Comparison of ENCODE assay signal across 20 cellular contexts in the genomic region with DNA sequence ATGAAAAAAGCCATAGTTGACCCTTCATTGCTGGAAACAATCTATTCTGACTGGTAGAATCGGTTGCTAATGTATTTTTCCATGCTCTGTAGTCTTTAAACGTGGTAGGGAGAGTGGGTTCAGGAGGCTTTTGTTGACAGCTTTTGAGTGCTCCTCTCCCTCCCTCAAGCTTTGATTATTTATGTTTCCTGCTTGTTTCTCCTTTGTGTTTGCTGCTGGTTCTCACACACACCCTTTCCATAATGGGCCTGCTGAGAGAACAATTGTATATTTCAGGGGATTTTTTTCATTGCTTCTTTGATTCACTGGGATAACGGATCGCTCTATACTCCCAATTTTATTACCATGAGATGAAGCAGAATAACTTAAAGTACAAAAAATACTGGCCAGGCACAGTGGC.
DNase-seq lines count a peak whose midpoint lies in the region; ATAC-seq and TF ChIP-seq lines count a peak whose summit lies in the region.
"Had no signal": no experiment of that assay in that cellular context is flagged by ENCODE, and none has a peak within 500 bp of the region (broad histone marks: within the 10 kb centered on the region; RNA-seq: fewer than 3 reads in every experiment).

No MANE protein-coding gene starts in this region.

- intact Hi-C loops in natural killer cell (cut with micrococcal nuclease): no loop called here

- no peaks in the 10 kb centered on the region for H3K9me3 Mint-ChIP-seq in natural killer cell treated with Interleukin-12 subunit alpha and Interleukin-12 subunit beta and Interleukin-15 and Interleukin-18, amount 100 ng/mL, for 72 hours
- H3K9me3 Mint-ChIP-seq in natural killer cell (no peaks in the 10 kb centered on the region), endodermal cell (peaks cover 2% of the 10 kb centered on the region)
- no peaks in the 10 kb centered on the region for H3K9me3 Mint-ChIP-seq in activated CD4-positive, alpha-beta memory T cell treated with anti-CD3 and anti-CD28 coated beads, Interleukin-2, amount 10 ng/mL, durations not matched to agents 7 days and 5 days

- peak overlapping the region; percentile 43 to 78 for H3K27ac Mint-ChIP-seq in natural killer cell treated with Interleukin-12 subunit alpha and Interleukin-12 subunit beta and Interleukin-15 and Interleukin-18, amount 100 ng/mL, for 72 hours
- H3K27ac Mint-ChIP-seq in natural killer cell (peak overlapping the region in 1 of 2 donors; percentile 9), endodermal cell (peak overlapping the region; percentile 81)
- H3K27ac Mint-ChIP-seq in activated CD4-positive, alpha-beta memory T cell treated with anti-CD3 and anti-CD28 coated beads, Interleukin-2, amount 10 ng/mL, durations not matched to agents 7 days and 5 days: peak overlapping the region; percentile 62

- DNase-seq in natural killer cell treated with Interleukin-12 subunit alpha and Interleukin-12 subunit beta and Interleukin-15 and Interleukin-18, amount 100 ng/mL, for 72 hours (ENCODE audit: low spot score): no peak
- DNase-seq in natural killer cell: no peak
- DNase-seq in activated CD4-positive, alpha-beta memory T cell treated with anti-CD3 and anti-CD28 coated beads, Interleukin-2, amount 10 ng/mL, durations not matched to agents 7 days and 5 days: no peak
- no peak for DNase-seq in endodermal cell
- DNase-seq in NCI-H1930 (lab: John Stamatoyannopoulos, UW): no peak
- no peak for DNase-seq in LoVo (ENCODE audit: low spot score)
- DNase-seq: activated CD4-positive, alpha-beta T cell treated with anti-CD3 and anti-CD28 coated beads, Interleukin-2, amount 50 U/mL, for 1 hour; activated effector memory CD4-positive, alpha-beta T cell treated with Interleukin-2 at 50 U/mL for 16 hours; body of pancreas; dermis blood vessel endothelial cell; GF-D8; heart right ventricle; islet precursor cell; NCI-H1417; NCI-H446; right lobe of liver had no signal

- H3K9ac ChIP-seq in endodermal cell (ENCODE audit: extremely low read depth, low read length, poor library complexity, severe bottlenecking): no peak overlapping the region

- no peaks in the 10 kb centered on the region for H3K4me1 ChIP-seq in endodermal cell (ENCODE audit: control insufficient read depth, insufficient read depth, low read length)
- H3K4me1 ChIP-seq in thymus (ENCODE audit: control insufficient read depth, insufficient read depth, low read length): peaks cover 8% of the 10 kb centered on the region
- H3K4me1 ChIP-seq: body of pancreas, HAP-1, right lobe of liver had no signal

- H3K4me1 Mint-ChIP-seq in natural killer cell treated with Interleukin-12 subunit alpha and Interleukin-12 subunit beta and Interleukin-15 and Interleukin-18, amount 100 ng/mL, for 72 hours (ENCODE audit: low read depth in 2 of 2): peaks cover 3 to 26% of the 10 kb centered on the region in 2 donors
- H3K4me1 Mint-ChIP-seq in natural killer cell: peaks cover 4 to 23% of the 10 kb centered on the region in 2 donors
- H3K4me1 Mint-ChIP-seq in activated CD4-positive, alpha-beta memory T cell treated with anti-CD3 and anti-CD28 coated beads, Interleukin-2, amount 10 ng/mL, durations not matched to agents 7 days and 5 days: peaks cover 62% of the 10 kb centered on the region
- H3K4me1 Mint-ChIP-seq in endodermal cell: peaks cover 3% of the 10 kb centered on the region

- H3K4me3 ChIP-seq in endodermal cell (ENCODE audit: low read length): no peak overlapping the region
- H3K4me3 ChIP-seq in thymus (ENCODE audit: low read length): no peak overlapping the region
- H3K4me3 ChIP-seq: body of pancreas, HAP-1, heart right ventricle, right lobe of liver, tibial nerve had no signal

- 76 to 96% methylated on average over 4 of the region's 4 CpGs for WGBS in endodermal cell (ENCODE audit: insufficient coverage in 1 of 2, insufficient read length in 1 of 2), 2 experiments
- 76% methylated on average over 4 of the region's 4 CpGs for WGBS in thymus

- H3K27me3 Mint-ChIP-seq in natural killer cell treated with Interleukin-12 subunit alpha and Interleukin-12 subunit beta and Interleukin-15 and Interleukin-18, amount 100 ng/mL, for 72 hours: no peaks in the 10 kb centered on the region
- H3K27me3 Mint-ChIP-seq in natural killer cell (ENCODE audit: low read depth in 2 of 2): no peaks in the 10 kb centered on the region
- no peaks in the 10 kb centered on the region for H3K27me3 Mint-ChIP-seq in activated CD4-positive, alpha-beta memory T cell treated with anti-CD3 and anti-CD28 coated beads, Interleukin-2, amount 10 ng/mL, durations not matched to agents 7 days and 5 days
- no peaks in the 10 kb centered on the region for H3K27me3 Mint-ChIP-seq in endodermal cell (ENCODE audit: insufficient read depth)

- no peak overlapping the region for H3K27ac ChIP-seq in endodermal cell (ENCODE audit: low read depth, low read length)
- peak overlapping the region; percentile 61 for H3K27ac ChIP-seq in thymus (ENCODE audit: low read depth)
- H3K27ac ChIP-seq: body of pancreas, right lobe of liver had no signal

- CTCF ChIA-PET in activated CD4-positive, alpha-beta memory T cell treated with anti-CD3 and anti-CD28 coated beads, Interleukin-2, amount 10 ng/mL, durations not matched to agents 7 days and 5 days (lab: Charles Lee): no interaction called here

- POLR2A ChIA-PET in activated CD4-positive, alpha-beta memory T cell treated with anti-CD3 and anti-CD28 coated beads, Interleukin-2, amount 10 ng/mL, durations not matched to agents 7 days and 5 days (lab: Charles Lee): interaction anchor here (0.9 to 6.2 kb wide), 3 partner anchors 10 to 16 kb away, joined by 3 to 69 read pairs (median 10); no protein-coding TSS in a partner anchor

- H3K27me3 ChIP-seq in endodermal cell (ENCODE audit: control insufficient read depth, insufficient read depth, low read length, poor library complexity, severe bottlenecking) (no peaks in the 10 kb centered on the region), thymus (ENCODE audit: control insufficient read depth, insufficient read depth) (no peaks in the 10 kb centered on the region)
- H3K27me3 ChIP-seq: body of pancreas, heart right ventricle, right lobe of liver, tibial nerve had no signal

- no peaks in the 10 kb centered on the region for H3K9me3 ChIP-seq in endodermal cell (ENCODE audit: control insufficient read depth, low read length)
- H3K9me3 ChIP-seq in thymus (ENCODE audit: control insufficient read depth): no peaks in the 10 kb centered on the region
- H3K9me3 ChIP-seq: body of pancreas, HAP-1, heart right ventricle, right lobe of liver, tibial nerve had no signal

- H3K36me3 Mint-ChIP-seq in natural killer cell treated with Interleukin-12 subunit alpha and Interleukin-12 subunit beta and Interleukin-15 and Interleukin-18, amount 100 ng/mL, for 72 hours: peaks cover 33% of the 10 kb centered on the region
- peaks cover 25% of the 10 kb centered on the region for H3K36me3 Mint-ChIP-seq in natural killer cell
- H3K36me3 Mint-ChIP-seq in activated CD4-positive, alpha-beta memory T cell treated with anti-CD3 and anti-CD28 coated beads, Interleukin-2, amount 10 ng/mL, durations not matched to agents 7 days and 5 days (ENCODE audit: low read depth): peaks cover 85% of the 10 kb centered on the region
- peaks cover 56% of the 10 kb centered on the region for H3K36me3 Mint-ChIP-seq in endodermal cell (ENCODE audit: low read depth)

- H3K4me3 Mint-ChIP-seq in natural killer cell treated with Interleukin-12 subunit alpha and Interleukin-12 subunit beta and Interleukin-15 and Interleukin-18, amount 100 ng/mL, for 72 hours: no peak overlapping the region
- H3K4me3 Mint-ChIP-seq in natural killer cell (no peak overlapping the region), endodermal cell (no peak overlapping the region)
- H3K4me3 Mint-ChIP-seq in activated CD4-positive, alpha-beta memory T cell treated with anti-CD3 and anti-CD28 coated beads, Interleukin-2, amount 10 ng/mL, durations not matched to agents 7 days and 5 days: no peak overlapping the region

- ATAC-seq in natural killer cell treated with Interleukin-12 subunit alpha and Interleukin-12 subunit beta and Interleukin-15 and Interleukin-18, amount 100 ng/mL, for 72 hours: no peak
- no peak for ATAC-seq in natural killer cell
- no peak for ATAC-seq in GM18511 (IDR thresholded peaks at IDR 0.05; ENCODE audit: unreplicated experiment)
- ATAC-seq: body of pancreas, right lobe of liver had no signal

- H3K36me3 ChIP-seq in endodermal cell (ENCODE audit: control insufficient read depth, insufficient read depth, low read length) (peaks cover 38% of the 10 kb centered on the region), thymus (ENCODE audit: control insufficient read depth, insufficient read depth) (peaks cover 68% of the 10 kb centered on the region)

- TF ChIP-seq CTCF in natural killer cell (IDR thresholded peaks at IDR 0.05) (no peak), endodermal cell (conservative IDR thresholded peaks at IDR 0.05) (no peak)
